Comparison of ENCODE assay signal across 27 cellular contexts in genomic region chr1:25999419-25999818, GRCh38. TPM values are rescaled to one million over a fixed set of nuclear protein-coding genes. Genes with fewer than 3 reads are reported as not detected.
DNase-seq lines count a peak whose midpoint lies in the region; ATAC-seq, FAIRE-seq and TF ChIP-seq lines count a peak whose summit lies in the region.
"Had no signal": no experiment of that assay in that cellular context is flagged by ENCODE, and none has a peak within 500 bp of the region (broad histone marks: within the 10 kb centered on the region; RNA-seq: fewer than 3 reads in every experiment).

No MANE protein-coding gene starts in this region.

- no peaks in the 10 kb centered on the region for H3K9me3 Mint-ChIP-seq in astrocyte (ENCODE audit: unreplicated experiment)
- no peaks in the 10 kb centered on the region for H3K9me3 Mint-ChIP-seq in nephron
- H3K9me3 Mint-ChIP-seq in activated CD4-positive, alpha-beta memory T cell treated with anti-CD3 and anti-CD28 coated beads for 36 hours: no peaks in the 10 kb centered on the region
- H3K9me3 Mint-ChIP-seq: CD4-positive, alpha-beta T cell; immature natural killer cell; stimulated activated memory B cell treated with anti-CD40 and anti-IgM and Interleukin-4, amounts not matched to agents 10 μg/mL and 1 μg/mL and 100 μg/mL, for 72 hours had no signal

- intact Hi-C loops in HepG2 (cut with micrococcal nuclease; ENCODE audit: unreplicated experiment) (loop anchor here (5.0 kb wide), 1 partner anchor 177 kb away; no protein-coding TSS in a partner anchor), right lobe of liver (cut with DNase I) (loop anchor here (5.0 kb wide), 2 partner anchors 102 to 162 kb away; no protein-coding TSS in a partner anchor)
- intact Hi-C loops in activated CD4-positive, alpha-beta memory T cell treated with anti-CD3 and anti-CD28 coated beads for 36 hours (cut with micrococcal nuclease): loop anchor here (2.0 to 10.0 kb wide), 2 partner anchors 35 to 375 kb away; no protein-coding TSS in a partner anchor

- WGBS in HepG2 (ENCODE audit: low lambda C conversion rate): 90% methylated on average over 7 of the region's 7 CpGs
- WGBS in right lobe of liver (ENCODE audit: insufficient coverage, low coverage, low lambda C conversion rate, missing lambda C conversion rate): 86% methylated on average over 3 of the region's 7 CpGs

- no peak for TF ChIP-seq CTCF in HepG2 (CRISPR knock-in tag; IDR thresholded peaks at IDR 0.05)
- no peak for TF ChIP-seq CTCF in right lobe of liver (IDR thresholded peaks at IDR 0.05)
- TF ChIP-seq CTCF in astrocyte (IDR thresholded peaks at IDR 0.05; ENCODE audit: insufficient read depth, low read depth, low read length): no peak
- TF ChIP-seq CTCF in nephron (IDR thresholded peaks at IDR 0.05; ENCODE audit: unreplicated experiment in 3 of 3): no peak

- no peak overlapping the region for H3K4me3 Mint-ChIP-seq in astrocyte (ENCODE audit: unreplicated experiment)
- H3K4me3 Mint-ChIP-seq in nephron: no peak overlapping the region
- no peak overlapping the region for H3K4me3 Mint-ChIP-seq in activated CD4-positive, alpha-beta memory T cell treated with anti-CD3 and anti-CD28 coated beads for 36 hours
- H3K4me3 Mint-ChIP-seq: activated CD4-positive, alpha-beta T cell treated with anti-CD3 and anti-CD28 coated beads for 36 hours; activated naive CD8-positive, alpha-beta T cell; immature natural killer cell; stimulated activated memory B cell treated with anti-CD40 and anti-IgM and Interleukin-4, amounts not matched to agents 10 μg/mL and 1 μg/mL and 100 μg/mL, for 72 hours had no signal

- H3K4me1 ChIP-seq in HepG2 (ENCODE audit: insufficient read depth, low read length) (peaks cover 36% of the 10 kb centered on the region), right lobe of liver (peaks cover 0 to 14% (median 4%) of the 10 kb centered on the region in 4 donors), astrocyte (ENCODE audit: insufficient read depth, low read length) (peaks cover 15% of the 10 kb centered on the region)

- H3K36me3 Mint-ChIP-seq in astrocyte (ENCODE audit: low read depth, unreplicated experiment) (no peaks in the 10 kb centered on the region), nephron (ENCODE audit: low read depth) (no peaks in the 10 kb centered on the region)
- H3K36me3 Mint-ChIP-seq in activated CD4-positive, alpha-beta memory T cell treated with anti-CD3 and anti-CD28 coated beads for 36 hours: no peaks in the 10 kb centered on the region
- H3K36me3 Mint-ChIP-seq: activated naive CD8-positive, alpha-beta T cell had no signal

- no peak overlapping the region for H3K4me2 ChIP-seq in HepG2 (ENCODE audit: low read depth, low read length)
- no peak overlapping the region for H3K4me2 ChIP-seq in astrocyte (ENCODE audit: low read length)

- H3K27ac ChIP-seq in HepG2 (ENCODE audit: extremely low read length, insufficient read depth, low read length) (no peak overlapping the region), right lobe of liver (no peak overlapping the region), astrocyte (ENCODE audit: low read depth, low read length) (no peak overlapping the region)
- H3K27ac ChIP-seq: upper lobe of right lung had no signal

- H3K4me1 Mint-ChIP-seq in astrocyte (ENCODE audit: low read depth, unreplicated experiment): peaks cover 6% of the 10 kb centered on the region
- peaks cover 38% of the 10 kb centered on the region for H3K4me1 Mint-ChIP-seq in nephron
- peaks cover 15% of the 10 kb centered on the region for H3K4me1 Mint-ChIP-seq in activated CD4-positive, alpha-beta memory T cell treated with anti-CD3 and anti-CD28 coated beads for 36 hours (ENCODE audit: low read depth)

- H3K27me3 Mint-ChIP-seq in astrocyte (ENCODE audit: low read depth, unreplicated experiment) (peaks cover 2% of the 10 kb centered on the region), nephron (ENCODE audit: low read depth) (peaks cover 8% of the 10 kb centered on the region)
- H3K27me3 Mint-ChIP-seq in activated CD4-positive, alpha-beta memory T cell treated with anti-CD3 and anti-CD28 coated beads for 36 hours: peaks cover 2% of the 10 kb centered on the region
- H3K27me3 Mint-ChIP-seq: activated CD4-positive, alpha-beta T cell treated with anti-CD3 and anti-CD28 coated beads for 36 hours; activated naive CD8-positive, alpha-beta T cell; CD4-positive, alpha-beta T cell had no signal

- H4K20me1 ChIP-seq in HepG2 (ENCODE audit: insufficient read depth, low read length) (no peaks in the 10 kb centered on the region), astrocyte (ENCODE audit: insufficient read depth, low read length) (no peaks in the 10 kb centered on the region)

- H3K9ac ChIP-seq in HepG2 (ENCODE audit: insufficient read depth, low read depth, low read length) (no peak overlapping the region), astrocyte (ENCODE audit: low read length) (no peak overlapping the region)

- H3K9me3 ChIP-seq in HepG2 (ENCODE audit: low read length) (no peaks in the 10 kb centered on the region), right lobe of liver (no peaks in the 10 kb centered on the region), astrocyte (ENCODE audit: insufficient read depth, low read depth, low read length) (no peaks in the 10 kb centered on the region)
- H3K9me3 ChIP-seq: A549, upper lobe of right lung had no signal

- no TSS peak for BruUV-seq in HepG2 (replicated peaks; lab: Mats Ljungman, UMichigan)

- POLR2A ChIA-PET in HepG2 (lab: Yijun Ruan, JAX): no interaction called here
- POLR2A ChIA-PET in activated CD4-positive, alpha-beta memory T cell treated with anti-CD3 and anti-CD28 coated beads for 36 hours (lab: Charles Lee): interaction anchor here (1.9 kb wide), 1 partner anchor 95 kb away, joined by 7 read pairs; no protein-coding TSS in a partner anchor

- TF ChIP-seq RAD21 in HepG2 (CRISPR knock-in tag; IDR thresholded peaks at IDR 0.05): no peak

- CTCF ChIA-PET in HepG2 (lab: Yijun Ruan, JAX; ENCODE audit: low intra/inter-chr PET ratio, low total read pairs): interaction anchor here (2.3 kb wide), 1 partner anchor 104 kb away, joined by 40 read pairs; no protein-coding TSS in a partner anchor
- CTCF ChIA-PET in activated CD4-positive, alpha-beta memory T cell treated with anti-CD3 and anti-CD28 coated beads for 36 hours (lab: Charles Lee): interaction anchor here (1.1 to 13.1 kb wide), 4 partner anchors 25 to 103 kb away, joined by 3 to 260 read pairs (median 6); no protein-coding TSS in a partner anchor

- TF ChIP-seq POLR2A in HepG2 (IDR thresholded peaks at IDR 0.05; ENCODE audit: insufficient read depth in 1 of 2, low read depth in 2 of 2, low read length in 2 of 2): no peak
- TF ChIP-seq POLR2A in right lobe of liver (IDR thresholded peaks at IDR 0.05): no peak

- DNase-seq in HepG2 (ENCODE audit: low spot score) (no peak), right lobe of liver (no peak), astrocyte (ENCODE audit: low read depth) (no peak)
- no peak for DNase-seq in activated CD4-positive, alpha-beta memory T cell treated with anti-CD3 and anti-CD28 coated beads for 36 hours
- DNase-seq in activated CD8-positive, alpha-beta memory T cell treated with anti-CD3 and anti-CD28 coated beads, Interleukin-2, amount 50 U/mL, for 48 hours: no peak
- DNase-seq: activated CD4-positive, alpha-beta T cell treated with anti-CD3 and anti-CD28 coated beads for 36 hours; activated CD8-positive, alpha-beta memory T cell treated with anti-CD3 and anti-CD28 coated beads for 24 hours; anterior cingulate cortex; CD4-positive, alpha-beta T cell; immature natural killer cell; left colon; NCI-H146; NCI-H226; NCI-H526 treated with DMSO at 0.1 percent for 48 hours; nucleus accumbens; SIG-M5; SW 1271; T-helper 9 cell; upper lobe of right lung had no signal

- no peak for FAIRE-seq in HepG2 (lab: Jason Lieb, UNC)
- no peak for FAIRE-seq in astrocyte (lab: Jason Lieb, UNC)
- FAIRE-seq: A549, GM18507 had no signal

- TF ChIP-seq EP300 in HepG2 (IDR thresholded peaks at IDR 0.05; ENCODE audit: low read depth in 2 of 2, low read length in 2 of 2) (no peak), HepG2 (CRISPR knock-in tag; IDR thresholded peaks at IDR 0.05; ENCODE audit: borderline replicate concordance) (no peak)

- H3K27me3 ChIP-seq in HepG2 (ENCODE audit: control insufficient read depth in 1 of 2, insufficient read depth in 2 of 2, low read length in 2 of 2) (no peaks in the 10 kb centered on the region; a peak in 1 of 5 replicates), right lobe of liver (no peaks in the 10 kb centered on the region), astrocyte (ENCODE audit: insufficient read depth, low read length) (no peaks in the 10 kb centered on the region)
- H3K27me3 ChIP-seq: upper lobe of right lung had no signal

- no peaks in the 10 kb centered on the region for H3K36me3 ChIP-seq in HepG2 (replicated peaks in 1 of 2; ENCODE audit: control insufficient read depth in 1 of 2, insufficient read depth in 2 of 2, low read length in 2 of 2)
- no peaks in the 10 kb centered on the region for H3K36me3 ChIP-seq in right lobe of liver
- H3K36me3 ChIP-seq in astrocyte (ENCODE audit: insufficient read depth, low read length): no peaks in the 10 kb centered on the region
- H3K36me3 ChIP-seq: upper lobe of right lung had no signal

- H3K4me3 ChIP-seq in HepG2 (replicated peaks in 1 of 3; ENCODE audit: insufficient read depth in 1 of 3, low read depth in 2 of 3, low read length in 3 of 3) (no peak overlapping the region), right lobe of liver (no peak overlapping the region), astrocyte (ENCODE audit: insufficient read depth, low read depth, low read length) (no peak overlapping the region)
- H3K4me3 ChIP-seq: A549, upper lobe of right lung had no signal

- in situ Hi-C loops in HepG2 (cut with HindIII; ENCODE audit: extremely low pct_ligation_motif_present, low pct_unique_long_range_greater_than_20kb): loop anchor here (5.0 to 10.0 kb wide), 2 partner anchors 102 to 175 kb away; no protein-coding TSS in a partner anchor

- H3K27ac Mint-ChIP-seq in astrocyte (ENCODE audit: unreplicated experiment) (no peak overlapping the region), nephron (peak overlapping the region; percentile 69 to 97 (median 95))
- no peak overlapping the region for H3K27ac Mint-ChIP-seq in activated CD4-positive, alpha-beta memory T cell treated with anti-CD3 and anti-CD28 coated beads for 36 hours

- H2AFZ ChIP-seq in HepG2 (ENCODE audit: low read length) (peak overlapping the region; percentile 60), astrocyte (ENCODE audit: low read depth, low read length) (peak overlapping the region; percentile 53)

- no peaks in the 10 kb centered on the region for H3K79me2 ChIP-seq in HepG2 (ENCODE audit: insufficient read depth, low read length)
- peaks cover 6% of the 10 kb centered on the region for H3K79me2 ChIP-seq in astrocyte (ENCODE audit: insufficient read depth, low read length)

- ATAC-seq in HepG2 (no peak), right lobe of liver (no peak), GM21619 (IDR thresholded peaks at IDR 0.05; ENCODE audit: unreplicated experiment) (no peak), GM18511 (IDR thresholded peaks at IDR 0.05; ENCODE audit: unreplicated experiment) (no peak)
- ATAC-seq: A549; activated CD4-positive, alpha-beta T cell treated with anti-CD3 and anti-CD28 coated beads for 36 hours; left colon; stimulated activated memory B cell treated with anti-CD40 and anti-IgM and Interleukin-4, amounts not matched to agents 10 μg/mL and 1 μg/mL and 100 μg/mL, for 72 hours; upper lobe of right lung had no signal

RNA-seq across cellular contexts. Expression of gene PAFAH2, which starts 1.6 kb away (rescaled TPM):
- total RNA-seq in HepG2 (2016; rRNA removed; fragmentation: Illumina TruSeq; extraction: Trizol): 6.9 and 9.2 TPM in 2 replicates
- 0.51 and 1.6 TPM in 2 replicates for total RNA-seq in HepG2 (2016; cell fraction: cytosol; rRNA removed; fragmentation: Illumina TruSeq; extraction: Trizol; ENCODE audit: low read depth)
- total RNA-seq in HepG2 (2016; cell fraction: insoluble cytoplasmic fraction; rRNA removed; fragmentation: Illumina TruSeq; extraction: Trizol): 6.5 and 8.8 TPM in 2 replicates
- total RNA-seq in HepG2 (2016; cell fraction: membrane; rRNA removed; fragmentation: Illumina TruSeq; extraction: Trizol): 2.7 TPM in 2 replicates
- total RNA-seq in HepG2 (2016; cell fraction: nucleus; rRNA removed; fragmentation: Illumina TruSeq; extraction: Trizol): 5.0 and 6.9 TPM in 2 replicates
- polyA plus RNA-seq in HepG2 (2011; rRNA removed): 9.3 and 9.4 TPM in 2 replicates
- polyA plus RNA-seq in HepG2 (2011; cell fraction: cytosol; rRNA removed): 9.1 TPM in 2 replicates
- 5.1 and 5.6 TPM in 2 replicates for polyA plus RNA-seq in HepG2 (2011; cell fraction: nucleus; rRNA removed)
- 4.1 and 5.1 TPM in 2 replicates for polyA plus RNA-seq in HepG2 (2012)
- polyA plus RNA-seq in HepG2 (2016; cell fraction: cytosol; fragmentation: Illumina TruSeq; extraction: Trizol; ENCODE audit: low read depth): 0.44 and 0.49 TPM in 2 replicates
- 7.4 TPM in 2 replicates for polyA plus RNA-seq in HepG2 (2016; cell fraction: insoluble cytoplasmic fraction; fragmentation: Illumina TruSeq; extraction: Trizol; ENCODE audit: low read depth)
- 1.3 and 1.4 TPM in 2 replicates for polyA plus RNA-seq in HepG2 (2016; cell fraction: membrane; fragmentation: Illumina TruSeq; extraction: Trizol; ENCODE audit: low read depth)
- polyA plus RNA-seq in HepG2 (2016; cell fraction: nucleus; fragmentation: Illumina TruSeq; extraction: Trizol; ENCODE audit: insufficient read depth, low read depth): 9.9 and 13.1 TPM in 2 replicates
- 8.3 and 14.5 TPM in 2 replicates for polyA minus RNA-seq in HepG2 (2011; rRNA and poly(A)+ RNA removed; ENCODE audit: low replicate concordance)
- 3.8 and 5.6 TPM in 2 replicates for polyA minus RNA-seq in HepG2 (2011; cell fraction: cytosol; rRNA and poly(A)+ RNA removed)
- polyA minus RNA-seq in HepG2 (2011; cell fraction: nucleus; rRNA and poly(A)+ RNA removed): 7.3 and 13.0 TPM in 2 replicates
- 10 to 100 TPM; 13.2 to 25.2 (median 18.6) TPM for total RNA-seq in right lobe of liver
- 13.6 and 14.1 TPM in 2 replicates for total RNA-seq in astrocyte
- total RNA-seq in activated CD4-positive, alpha-beta memory T cell treated with anti-CD3 and anti-CD28 coated beads for 36 hours: 1 to 10 TPM; 5.9 to 7.3 TPM

RNA-seq across cellular contexts. Expression of gene EXTL1, which starts 22.2 kb away (rescaled TPM):
- total RNA-seq in HepG2 (2016; rRNA removed; fragmentation: Illumina TruSeq; extraction: Trizol): 0.28 and 0.35 TPM in 2 replicates
- 0.09 and 0.20 TPM in 2 replicates for total RNA-seq in HepG2 (2016; cell fraction: cytosol; rRNA removed; fragmentation: Illumina TruSeq; extraction: Trizol; ENCODE audit: low read depth)
- 0.19 and 0.52 TPM in 2 replicates for total RNA-seq in HepG2 (2016; cell fraction: insoluble cytoplasmic fraction; rRNA removed; fragmentation: Illumina TruSeq; extraction: Trizol)
- total RNA-seq in HepG2 (2016; cell fraction: membrane; rRNA removed; fragmentation: Illumina TruSeq; extraction: Trizol): 0.19 and 0.48 TPM in 2 replicates
- 0.69 and 0.78 TPM in 2 replicates for total RNA-seq in HepG2 (2016; cell fraction: nucleus; rRNA removed; fragmentation: Illumina TruSeq; extraction: Trizol)
- polyA plus RNA-seq in HepG2 (2011; rRNA removed): 1.0 and 1.5 TPM in 2 replicates
- 0.60 and 0.75 TPM in 2 replicates for polyA plus RNA-seq in HepG2 (2011; cell fraction: cytosol; rRNA removed)
- polyA plus RNA-seq in HepG2 (2011; cell fraction: nucleus; rRNA removed): 4.9 and 5.4 TPM in 2 replicates
- 0.87 and 1.2 TPM in 2 replicates for polyA plus RNA-seq in HepG2 (2012)
- polyA plus RNA-seq in HepG2 (2016; cell fraction: cytosol; fragmentation: Illumina TruSeq; extraction: Trizol; ENCODE audit: low read depth): 0.07 and 0.11 TPM in 2 replicates
- polyA plus RNA-seq in HepG2 (2016; cell fraction: insoluble cytoplasmic fraction; fragmentation: Illumina TruSeq; extraction: Trizol; ENCODE audit: low read depth): 0.26 and 0.27 TPM in 2 replicates
- polyA plus RNA-seq in HepG2 (2016; cell fraction: membrane; fragmentation: Illumina TruSeq; extraction: Trizol; ENCODE audit: low read depth): 0.18 and 0.20 TPM in 2 replicates
- polyA plus RNA-seq in HepG2 (2016; cell fraction: nucleus; fragmentation: Illumina TruSeq; extraction: Trizol; ENCODE audit: insufficient read depth, low read depth): 0.52 and 0.65 TPM in 2 replicates
- 0.12 and 2.8 TPM in 2 replicates for polyA minus RNA-seq in HepG2 (2011; rRNA and poly(A)+ RNA removed; ENCODE audit: low replicate concordance)
- 0.20 and 0.53 TPM in 2 replicates for polyA minus RNA-seq in HepG2 (2011; cell fraction: cytosol; rRNA and poly(A)+ RNA removed)
- polyA minus RNA-seq in HepG2 (2011; cell fraction: nucleus; rRNA and poly(A)+ RNA removed): 4.1 and 5.9 TPM in 2 replicates
- total RNA-seq in right lobe of liver: under 1 TPM in 2 of 6 experiments, not detected in 4; 0.06 to 0.19 TPM
- 26.4 and 39.9 TPM in 2 replicates for total RNA-seq in astrocyte
- not detected for total RNA-seq in activated CD4-positive, alpha-beta memory T cell treated with anti-CD3 and anti-CD28 coated beads for 36 hours
- total RNA-seq: activated CD4-positive, alpha-beta T cell treated with anti-CD3 and anti-CD28 coated beads for 36 hours; CD4-positive, alpha-beta T cell; pulmonary artery endothelial cell had no signal
- polyA plus RNA-seq: immature natural killer cell had no signal

RNA-seq across cellular contexts. Expression of gene SLC30A2, which starts 46.5 kb away (rescaled TPM):
- not detected in 2 replicates for total RNA-seq in HepG2 (2016; rRNA removed; fragmentation: Illumina TruSeq; extraction: Trizol)
- total RNA-seq in HepG2 (2016; cell fraction: cytosol; rRNA removed; fragmentation: Illumina TruSeq; extraction: Trizol; ENCODE audit: low read depth): not detected in 2 replicates
- 0.04 TPM in 1 of 2 replicates, not detected in the other for total RNA-seq in HepG2 (2016; cell fraction: insoluble cytoplasmic fraction; rRNA removed; fragmentation: Illumina TruSeq; extraction: Trizol)
- total RNA-seq in HepG2 (2016; cell fraction: membrane; rRNA removed; fragmentation: Illumina TruSeq; extraction: Trizol): not detected in 2 replicates
- not detected in 2 replicates for total RNA-seq in HepG2 (2016; cell fraction: nucleus; rRNA removed; fragmentation: Illumina TruSeq; extraction: Trizol)
- polyA plus RNA-seq in HepG2 (2011; rRNA removed): not detected in 2 replicates
- polyA plus RNA-seq in HepG2 (2011; cell fraction: cytosol; rRNA removed): not detected in 2 replicates
- polyA plus RNA-seq in HepG2 (2011; cell fraction: nucleus; rRNA removed): not detected in 2 replicates
- polyA plus RNA-seq in HepG2 (2012): not detected in 2 replicates
- polyA plus RNA-seq in HepG2 (2016; cell fraction: cytosol; fragmentation: Illumina TruSeq; extraction: Trizol; ENCODE audit: low read depth): not detected in 2 replicates
- polyA plus RNA-seq in HepG2 (2016; cell fraction: insoluble cytoplasmic fraction; fragmentation: Illumina TruSeq; extraction: Trizol; ENCODE audit: low read depth): not detected in 2 replicates
- polyA plus RNA-seq in HepG2 (2016; cell fraction: membrane; fragmentation: Illumina TruSeq; extraction: Trizol; ENCODE audit: low read depth): not detected in 2 replicates
- polyA plus RNA-seq in HepG2 (2016; cell fraction: nucleus; fragmentation: Illumina TruSeq; extraction: Trizol; ENCODE audit: insufficient read depth, low read depth): not detected in 2 replicates
- polyA minus RNA-seq in HepG2 (2011; rRNA and poly(A)+ RNA removed; ENCODE audit: low replicate concordance): 0.05 and 0.32 TPM in 2 replicates
- not detected in 2 replicates for polyA minus RNA-seq in HepG2 (2011; cell fraction: cytosol; rRNA and poly(A)+ RNA removed)
- not detected in 2 replicates for polyA minus RNA-seq in HepG2 (2011; cell fraction: nucleus; rRNA and poly(A)+ RNA removed)
- total RNA-seq in right lobe of liver: under 1 TPM in 5 of 6 experiments, not detected in 1; 0.07 to 0.31 (median 0.22) TPM
- not detected in 2 replicates for total RNA-seq in astrocyte
- total RNA-seq in activated CD4-positive, alpha-beta memory T cell treated with anti-CD3 and anti-CD28 coated beads for 36 hours: not detected
- total RNA-seq: activated CD4-positive, alpha-beta T cell treated with anti-CD3 and anti-CD28 coated beads for 36 hours; CD4-positive, alpha-beta T cell; pulmonary artery endothelial cell; upper lobe of right lung had no signal
- polyA plus RNA-seq: A549, immature natural killer cell had no signal

Comparison
In these comparisons a context has a peak if more than half of its experiments do, and no peak if none do; other contexts are left out.
1. H3K27ac Mint-ChIP-seq: peak in nephron (3 of 3); none in astrocyte (single experiment) and activated CD4-positive, alpha-beta memory T cell treated with anti-CD3 and anti-CD28 coated beads for 36 hours (single experiment).
2. RNA of gene EXTL1, which starts 22.2 kb away (total RNA-seq): 26.4 to 39.9 TPM in astrocyte; 0.09 to 0.78 TPM in HepG2, 0.06 to 0.19 TPM in right lobe of liver and not detected in activated CD4-positive, alpha-beta memory T cell treated with anti-CD3 and anti-CD28 coated beads for 36 hours; every median in the first group is over 10 times any median in the second.